In the genomic region with DNA sequence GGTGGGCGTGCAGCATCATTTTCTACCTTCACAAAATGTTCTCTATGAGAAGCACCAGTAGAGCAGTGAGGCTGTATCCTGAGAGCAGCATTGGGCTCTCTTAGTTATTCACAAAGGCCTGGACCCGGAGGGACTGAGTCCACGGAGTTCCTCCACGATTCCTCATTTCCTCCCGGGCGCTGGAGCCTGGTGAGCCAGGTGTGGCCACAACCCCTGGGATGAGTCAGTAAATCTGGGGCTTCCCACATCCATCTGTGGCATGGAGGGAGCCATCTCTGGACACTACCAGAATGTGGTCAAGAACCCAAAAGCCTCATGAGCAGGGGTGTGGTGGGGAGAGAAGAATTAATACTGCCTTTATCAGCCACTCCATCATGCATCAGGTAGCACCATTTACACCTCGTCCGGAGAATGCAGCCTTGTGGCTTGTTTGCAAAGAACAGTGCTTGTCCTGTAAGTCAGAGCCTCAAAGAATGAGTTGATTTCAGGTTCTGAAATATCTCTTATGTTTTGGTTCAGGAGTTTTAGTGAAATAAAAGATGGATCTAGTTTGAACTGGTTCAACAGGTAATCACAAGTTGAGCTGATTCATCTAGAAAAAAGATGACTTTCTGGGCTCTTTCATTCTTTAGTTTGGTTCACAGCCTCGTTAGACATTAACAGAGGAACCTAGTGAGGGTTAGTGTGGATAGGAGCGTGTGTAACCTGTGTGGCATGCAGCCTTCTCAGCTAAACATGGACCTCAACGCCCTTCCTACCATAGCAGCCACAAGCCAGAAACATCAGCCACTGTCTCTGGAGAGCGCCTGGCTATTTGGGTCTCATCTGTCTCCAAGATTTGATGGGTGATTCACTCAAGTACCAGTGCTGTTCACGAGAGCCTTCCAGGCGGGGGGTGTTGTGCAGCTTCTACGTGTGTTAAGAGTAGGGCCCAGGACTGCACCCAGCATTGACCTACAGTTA, we compare ENCODE assay signal across 16 cellular contexts.
DNase-seq lines count a peak whose midpoint lies in the region; ATAC-seq lines count a peak whose summit lies in the region.
"Had no signal": no experiment of that assay in that cellular context is flagged by ENCODE, and none has a peak within 500 bp of the region (broad histone marks: within the 10 kb centered on the region; RNA-seq: fewer than 3 reads in every experiment).

No MANE protein-coding gene starts in this region.

- DNase-seq in Caki2 (ENCODE audit: low read depth), result peak; percentile 70
- DNase-seq in activated CD8-positive, alpha-beta memory T cell treated with anti-CD3 and anti-CD28 coated beads, Interleukin-2, amount 10 ng/mL, durations not matched to agents 7 days and 5 days, result peak; percentile 37
- peak; percentile 99 for DNase-seq in kidney tubule cell (ENCODE audit: low spot score)
- DNase-seq in stimulated activated CD4-positive, alpha-beta T cell treated with anti-CD3 and anti-CD28 coated beads, Interleukin-4, amount 100 ng/mL, for 4 hours, result no peak
- no peak for DNase-seq in activated T-helper 2 cell treated with anti-CD3 and anti-CD28 coated beads, Interferon-gamma antibody, Interleukin-2, Interleukin-4, amounts not matched to agents 10 μg/mL and 5 μg/mL and 100 μg/mL, durations not matched to agents 14 hours and 24 hours and 36 hours (ENCODE audit: low spot score)
- DNase-seq: activated CD4-positive, alpha-beta T cell treated with anti-CD3 and anti-CD28 coated beads, Interleukin-2, amount 50 U/mL, for 48 hours; KBM-7; naive B cell; NCI-H1694 treated with DMSO at 0.1 percent for 48 hours; NCI-H524 treated with DMSO at 0.1 percent for 48 hours; retina; stimulated activated CD4-positive, alpha-beta T cell treated with anti-CD3 and anti-CD28 coated beads, Interleukin-2, amount 100 ng/mL, for 24 hours had no signal

- H3K4me3 Mint-ChIP-seq in activated CD8-positive, alpha-beta memory T cell treated with anti-CD3 and anti-CD28 coated beads, Interleukin-2, amount 10 ng/mL, durations not matched to agents 7 days and 5 days, result no peak overlapping the region
- no peak overlapping the region for H3K4me3 Mint-ChIP-seq in activated T-helper 2 cell treated with anti-CD3 and anti-CD28 coated beads, Interferon-gamma antibody, Interleukin-2, Interleukin-4, amounts not matched to agents 10 μg/mL and 5 μg/mL and 100 μg/mL, durations not matched to agents 14 hours and 24 hours and 36 hours (ENCODE audit: low read depth)
- H3K4me3 Mint-ChIP-seq: B cell, naive B cell had no signal

- peaks cover 7% of the 10 kb centered on the region for H3K9me3 Mint-ChIP-seq in activated CD8-positive, alpha-beta memory T cell treated with anti-CD3 and anti-CD28 coated beads, Interleukin-2, amount 10 ng/mL, durations not matched to agents 7 days and 5 days (ENCODE audit: low read depth)
- H3K9me3 Mint-ChIP-seq in activated T-helper 2 cell treated with anti-CD3 and anti-CD28 coated beads, Interferon-gamma antibody, Interleukin-2, Interleukin-4, amounts not matched to agents 10 μg/mL and 5 μg/mL and 100 μg/mL, durations not matched to agents 14 hours and 24 hours and 36 hours, result peaks cover 7% of the 10 kb centered on the region

- H3K27ac Mint-ChIP-seq in activated CD8-positive, alpha-beta memory T cell treated with anti-CD3 and anti-CD28 coated beads, Interleukin-2, amount 10 ng/mL, durations not matched to agents 7 days and 5 days, result no peak overlapping the region
- H3K27ac Mint-ChIP-seq in activated T-helper 2 cell treated with anti-CD3 and anti-CD28 coated beads, Interferon-gamma antibody, Interleukin-2, Interleukin-4, amounts not matched to agents 10 μg/mL and 5 μg/mL and 100 μg/mL, durations not matched to agents 14 hours and 24 hours and 36 hours, result no peak overlapping the region
- H3K27ac Mint-ChIP-seq: B cell had no signal

- H3K27me3 Mint-ChIP-seq in activated CD8-positive, alpha-beta memory T cell treated with anti-CD3 and anti-CD28 coated beads, Interleukin-2, amount 10 ng/mL, durations not matched to agents 7 days and 5 days, result peaks cover 2% of the 10 kb centered on the region
- H3K27me3 Mint-ChIP-seq in activated T-helper 2 cell treated with anti-CD3 and anti-CD28 coated beads, Interferon-gamma antibody, Interleukin-2, Interleukin-4, amounts not matched to agents 10 μg/mL and 5 μg/mL and 100 μg/mL, durations not matched to agents 14 hours and 24 hours and 36 hours (ENCODE audit: low read depth), result peaks cover 6% of the 10 kb centered on the region

- in situ Hi-C loops in Caki2 (cut with HindIII; ENCODE audit: low pct_unique_long_range_greater_than_20kb, low sequenced_read_pairs), result no loop called here

- intact Hi-C loops in activated T-helper 2 cell treated with anti-CD3 and anti-CD28 coated beads, Interferon-gamma antibody, Interleukin-2, Interleukin-4, amounts not matched to agents 10 μg/mL and 5 μg/mL and 100 μg/mL, durations not matched to agents 14 hours and 24 hours and 36 hours (cut with micrococcal nuclease), result no loop called here

- peaks cover 5% of the 10 kb centered on the region for H3K4me1 Mint-ChIP-seq in activated CD8-positive, alpha-beta memory T cell treated with anti-CD3 and anti-CD28 coated beads, Interleukin-2, amount 10 ng/mL, durations not matched to agents 7 days and 5 days
- H3K4me1 Mint-ChIP-seq in activated T-helper 2 cell treated with anti-CD3 and anti-CD28 coated beads, Interferon-gamma antibody, Interleukin-2, Interleukin-4, amounts not matched to agents 10 μg/mL and 5 μg/mL and 100 μg/mL, durations not matched to agents 14 hours and 24 hours and 36 hours (ENCODE audit: low read depth), result peaks cover 5% of the 10 kb centered on the region
- H3K4me1 Mint-ChIP-seq: B cell, naive B cell had no signal

- ATAC-seq in GM19463 (IDR thresholded peaks at IDR 0.05; ENCODE audit: unreplicated experiment) (peak; percentile 73), HG03045 (IDR thresholded peaks at IDR 0.05; ENCODE audit: unreplicated experiment) (no peak), GM21515 (IDR thresholded peaks at IDR 0.05; ENCODE audit: unreplicated experiment) (no peak)
- ATAC-seq in activated CD8-positive, alpha-beta memory T cell treated with anti-CD3 and anti-CD28 coated beads, Interleukin-2, amount 10 ng/mL, durations not matched to agents 7 days and 5 days, result no peak

- CTCF ChIA-PET in activated CD8-positive, alpha-beta memory T cell treated with anti-CD3 and anti-CD28 coated beads, Interleukin-2, amount 10 ng/mL, durations not matched to agents 7 days and 5 days (lab: Charles Lee), result interaction anchor here (0.5 to 0.6 kb wide), 2 partner anchors 23 to 269 kb away, joined by 3 read pairs; no protein-coding TSS in a partner anchor

- peaks cover 2% of the 10 kb centered on the region for H3K36me3 Mint-ChIP-seq in activated CD8-positive, alpha-beta memory T cell treated with anti-CD3 and anti-CD28 coated beads, Interleukin-2, amount 10 ng/mL, durations not matched to agents 7 days and 5 days
- no peaks in the 10 kb centered on the region for H3K36me3 Mint-ChIP-seq in activated T-helper 2 cell treated with anti-CD3 and anti-CD28 coated beads, Interferon-gamma antibody, Interleukin-2, Interleukin-4, amounts not matched to agents 10 μg/mL and 5 μg/mL and 100 μg/mL, durations not matched to agents 14 hours and 24 hours and 36 hours (ENCODE audit: low read depth)

Comparison
In these comparisons a context has a peak if more than half of its experiments do, and no peak if none do; other contexts are left out.
1. DNase-seq: peak in Caki2 (single experiment), activated CD8-positive, alpha-beta memory T cell treated with anti-CD3 and anti-CD28 coated beads, Interleukin-2, amount 10 ng/mL, durations not matched to agents 7 days and 5 days (single experiment) and kidney tubule cell (single experiment); none in stimulated activated CD4-positive, alpha-beta T cell treated with anti-CD3 and anti-CD28 coated beads, Interleukin-4, amount 100 ng/mL, for 4 hours (0 of 2) and activated T-helper 2 cell treated with anti-CD3 and anti-CD28 coated beads, Interferon-gamma antibody, Interleukin-2, Interleukin-4, amounts not matched to agents 10 μg/mL and 5 μg/mL and 100 μg/mL, durations not matched to agents 14 hours and 24 hours and 36 hours (single experiment).